ENCODE assay signal across 8 cellular contexts in the genomic region with DNA sequence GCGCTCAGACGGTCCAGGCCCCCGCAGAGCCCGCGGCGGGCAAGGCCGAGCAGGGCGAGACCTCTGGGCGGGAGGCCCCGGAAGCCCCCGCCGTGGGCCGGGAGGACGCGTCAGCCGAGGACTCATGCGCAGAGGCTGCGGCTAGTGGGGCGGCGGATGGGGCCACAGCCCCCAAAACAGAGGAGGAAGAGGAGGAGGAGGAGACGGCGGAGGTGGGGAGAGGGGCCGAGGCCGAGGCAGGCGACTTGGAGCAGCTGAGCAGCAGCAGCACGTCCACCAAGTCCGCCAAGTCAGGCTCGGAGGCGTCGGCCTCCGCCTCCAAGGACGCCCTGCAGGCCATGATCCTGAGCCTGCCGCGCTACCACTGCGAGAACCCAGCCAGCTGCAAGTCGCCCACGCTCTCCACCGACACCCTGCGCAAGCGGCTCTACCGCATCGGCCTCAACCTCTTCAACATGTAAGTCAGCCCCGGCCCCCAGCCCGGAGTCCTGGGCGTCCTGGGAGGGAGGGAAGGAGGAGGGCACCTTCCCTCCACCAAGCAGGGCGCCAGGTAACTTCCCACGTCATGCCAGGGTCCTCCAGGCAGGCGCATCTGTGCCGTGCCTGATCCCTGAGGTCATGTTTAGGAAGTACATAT.
DNase-seq lines count a peak whose midpoint lies in the region; ATAC-seq and TF ChIP-seq lines count a peak whose summit lies in the region.

No MANE protein-coding gene starts in this region.

- no peak overlapping the region for H3K9ac ChIP-seq in fibroblast of lung (ENCODE audit: insufficient read depth, low read length)

- no peaks in the 10 kb centered on the region for H4K20me1 ChIP-seq in fibroblast of lung (ENCODE audit: control insufficient read depth, extremely low read depth, insufficient read depth, low read length)

- peak; percentile 62 for DNase-seq in Right ventricle myocardium superior
- no peak for DNase-seq in cardiac septum (ENCODE audit: low spot score)
- DNase-seq in fibroblast of lung (ENCODE audit: low read depth in 2 of 2): peak; percentile 4 to 26
- no peak for DNase-seq in omental fat pad (ENCODE audit: low spot score)
- peak in 1 of 2 donors; percentile 30 for DNase-seq in uterus
- DNase-seq in SW480 (ENCODE audit: low spot score): no peak

- H3K27ac ChIP-seq in fibroblast of lung (ENCODE audit: insufficient read depth, low read length) (no peak overlapping the region), uterus (peak overlapping the region in 1 of 2 donors; percentile 2)

- H3K9me3 ChIP-seq in fibroblast of lung (ENCODE audit: control insufficient read depth, insufficient read depth, low read depth, low read length) (no peaks in the 10 kb centered on the region), uterus (no peaks in the 10 kb centered on the region)

- H3K4me3 ChIP-seq in fibroblast of lung (replicated peaks in 1 of 4; ENCODE audit: control extremely low read depth in 1 of 4, insufficient read depth in 1 of 4, low read depth in 3 of 4, low read length in 4 of 4) (no peak overlapping the region), uterus (peak overlapping the region; percentile 21 to 33)

- no peak for TF ChIP-seq POLR2A in uterus (IDR thresholded peaks at IDR 0.05)

- TF ChIP-seq CTCF in fibroblast of lung (conservative IDR thresholded peaks at IDR 0.05 in 1 of 2, IDR thresholded peaks at IDR 0.05 in 1 of 2; ENCODE audit: low read depth in 1 of 2, low read length in 2 of 2) (no peak), omental fat pad (IDR thresholded peaks at IDR 0.05) (no peak), uterus (IDR thresholded peaks at IDR 0.05) (no peak)

- H3K4me2 ChIP-seq in fibroblast of lung (ENCODE audit: extremely low read depth, insufficient read depth, low read length): no peak overlapping the region

- H2AFZ ChIP-seq in fibroblast of lung (ENCODE audit: low read length): no peak overlapping the region

- intact Hi-C loops in Right ventricle myocardium superior (cut with DNase I) (no loop called here), cardiac septum (cut with DNase I) (no loop called here), uterus (cut with DNase I; ENCODE audit: low total_unique reads) (no loop called here)

- ATAC-seq in Right ventricle myocardium superior (ENCODE audit: poor library complexity) (peak; percentile 40), omental fat pad (ENCODE audit: low FRiP score) (peak; percentile 32), GM21576 (IDR thresholded peaks at IDR 0.05; ENCODE audit: unreplicated experiment) (no peak), GM21515 (IDR thresholded peaks at IDR 0.05; ENCODE audit: unreplicated experiment) (no peak)

- no peaks in the 10 kb centered on the region for H3K79me2 ChIP-seq in fibroblast of lung (ENCODE audit: control insufficient read depth, insufficient read depth, low read length)

- H3K36me3 ChIP-seq in fibroblast of lung (ENCODE audit: control insufficient read depth, insufficient read depth, low read length): no peaks in the 10 kb centered on the region
- H3K36me3 ChIP-seq in uterus: no peaks in the 10 kb centered on the region

- no peaks in the 10 kb centered on the region for H3K4me1 ChIP-seq in fibroblast of lung (ENCODE audit: control insufficient read depth, extremely low read depth, insufficient read depth, low read length)
- no peaks in the 10 kb centered on the region for H3K4me1 ChIP-seq in uterus

- H3K27me3 ChIP-seq in fibroblast of lung (ENCODE audit: control insufficient read depth, insufficient read depth, low read length) (peaks cover 19% of the 10 kb centered on the region), uterus (no peaks in the 10 kb centered on the region)

Comparison
In these comparisons a context has a peak if more than half of its experiments do, and no peak if none do; other contexts are left out.
1. DNase-seq: peak in Right ventricle myocardium superior (single experiment) and fibroblast of lung (2 of 2); none in cardiac septum (single experiment), omental fat pad (single experiment) and SW480 (single experiment).
2. ATAC-seq: peak in Right ventricle myocardium superior (single experiment) and omental fat pad (single experiment); none in GM21576 (single experiment) and GM21515 (single experiment).
3. H3K4me3 ChIP-seq: peak in uterus (2 of 2); none in fibroblast of lung (0 of 4).